In genomic region chr4:67393699-67394281, GRCh38 we compare ENCODE assay signal across 8 cellular contexts.
A peak's percentile ranks its signal among the peaks of the same experiment; 100 is the strongest.
DNase-seq lines count a peak whose midpoint lies in the region; ATAC-seq, FAIRE-seq and TF ChIP-seq lines count a peak whose summit lies in the region.

No MANE protein-coding gene starts in this region.

- TF ChIP-seq EP300 in A549 (IDR thresholded peaks at IDR 0.05) = no peak

- TF ChIP-seq CTCF in A549 (IDR thresholded peaks at IDR 0.05) = peak; percentile 63

- ATAC-seq in A549 = no peak
- no peak for ATAC-seq in HG03025 (IDR thresholded peaks at IDR 0.05; ENCODE audit: low FRiP score, unreplicated experiment)

- H3K27ac ChIP-seq in A549 = no peak overlapping the region

- no peak for TF ChIP-seq POLR2A in A549 (IDR thresholded peaks at IDR 0.05; ENCODE audit: low read length)

- no peaks in the 10 kb centered on the region for H3K9me3 ChIP-seq in A549

- no peak overlapping the region for H3K4me3 ChIP-seq in A549

- no peaks in the 10 kb centered on the region for H3K4me1 ChIP-seq in A549

- FAIRE-seq in A549 (lab: Jason Lieb, UNC) = peak; percentile 13

- peak; percentile 51 to 52 for TF ChIP-seq RAD21 in A549 (conservative IDR thresholded peaks at IDR 0.05 in 1 of 2, IDR thresholded peaks at IDR 0.05 in 1 of 2)

- POLR2A ChIA-PET in A549 (lab: Yijun Ruan, JAX) = no interaction called here

- 50% methylated on average over 3 of the region's 3 CpGs for WGBS in A549 (ENCODE audit: missing lambda C conversion rate)

- CTCF ChIA-PET in A549 (lab: Yijun Ruan, JAX) = interaction anchor here (0.6 to 1.7 kb wide), 4 partner anchors 15 to 67 kb away, joined by 3 to 5 read pairs (median 3); no protein-coding TSS in a partner anchor

- H3K4me2 ChIP-seq in A549 = no peak overlapping the region

- DNase-seq in A549 (ENCODE audit: low read depth in 1 of 2, low spot score in 1 of 2) = peak; percentile 5 to 44
- DNase-seq in DMS53 (lab: John Stamatoyannopoulos, UW) = peak; percentile 65
- DNase-seq in NCI-H1105 (lab: John Stamatoyannopoulos, UW) = peak; percentile 10
- peak; percentile 55 for DNase-seq in astrocyte of the hippocampus (ENCODE audit: low read depth, low spot score)
- DNase-seq in left kidney (ENCODE audit: low read depth, low spot score) = peak; percentile 44
- DNase-seq in activated T-cell treated with anti-CD3 and anti-CD28 coated beads for 4 hours = no peak
- DNase-seq in effector CD8-positive, alpha-beta T cell (lab: John Stamatoyannopoulos, UW) = no peak

TF ChIP-seq in A549, 52 proteins besides CTCF, POLR2A, EP300 and RAD21:
- no peak for TF ChIP-seq EHF (CRISPR knock-in tag; IDR thresholded peaks at IDR 0.05)
- TF ChIP-seq FOXS1 (CRISPR knock-in tag; IDR thresholded peaks at IDR 0.05) = no peak
- TF ChIP-seq PBX3 (IDR thresholded peaks at IDR 0.05) = no peak
- no peak for TF ChIP-seq ZNF302 (CRISPR knock-in tag; IDR thresholded peaks at IDR 0.05)
- TF ChIP-seq ZFP36 (IDR thresholded peaks at IDR 0.05; ENCODE audit: borderline replicate concordance, partially characterized antibody) = no peak
- TF ChIP-seq E2F6 (IDR thresholded peaks at IDR 0.05; ENCODE audit: borderline replicate concordance, low read depth) = no peak
- no peak for TF ChIP-seq ELK1 (IDR thresholded peaks at IDR 0.05; ENCODE audit: low read depth, low read length)
- no peak for TF ChIP-seq HDAC2 (IDR thresholded peaks at IDR 0.05)
- TF ChIP-seq CEBPB (IDR thresholded peaks at IDR 0.05) = 0 out of 4 replicates have a peak, but pooled peaks of 1 of the 2 experiments have one; percentile 10
- TF ChIP-seq KDM1A (IDR thresholded peaks at IDR 0.05; ENCODE audit: low read depth) = no peak
- no peak for TF ChIP-seq BHLHE40 (IDR thresholded peaks at IDR 0.05; ENCODE audit: low read depth, low read length)
- no peak for TF ChIP-seq HES2 (IDR thresholded peaks at IDR 0.05)
- peak; percentile 25; the same call in 1 of the 3 replicates for TF ChIP-seq SMC3 (IDR thresholded peaks at IDR 0.05)
- no peak for TF ChIP-seq HEYL (CRISPR knock-in tag; IDR thresholded peaks at IDR 0.05)
- TF ChIP-seq ATOH8 (CRISPR knock-in tag; IDR thresholded peaks at IDR 0.05; ENCODE audit: low read depth) = no peak
- TF ChIP-seq KDM5A (IDR thresholded peaks at IDR 0.05) = no peak
- no peak for TF ChIP-seq POLR2AphosphoS2 (conservative IDR thresholded peaks at IDR 0.05; ENCODE audit: low read length)
TF ChIP-seq in A549: peak in this region for 2.

Comparison
In these comparisons a context has a peak if more than half of its experiments do, and no peak if none do; other contexts are left out.
1. DNase-seq: peak in A549 (2 of 2), DMS53 (single experiment), NCI-H1105 (single experiment), astrocyte of the hippocampus (single experiment) and left kidney (single experiment); none in activated T-cell treated with anti-CD3 and anti-CD28 coated beads for 4 hours (single experiment) and effector CD8-positive, alpha-beta T cell (single experiment).